In genomic region chr2:65057391-65058052, GRCh38 we compare ENCODE assay signal across 8 cellular contexts. TPM values are rescaled to one million over a fixed set of nuclear protein-coding genes. Genes with fewer than 3 reads are reported as not detected.
DNase-seq lines count a peak whose midpoint lies in the region; ATAC-seq and TF ChIP-seq lines count a peak whose summit lies in the region.

No MANE protein-coding gene starts in this region.

- H3K9me3 ChIP-seq in HUES6 (ENCODE audit: control insufficient read depth, insufficient read depth, low read depth, low read length): no peaks in the 10 kb centered on the region
- H3K9me3 ChIP-seq in mucosa of descending colon: no peaks in the 10 kb centered on the region
- no peaks in the 10 kb centered on the region for H3K9me3 ChIP-seq in tibial nerve

- WGBS in tibial nerve, 2 donors: 47 to 53% methylated on average over 6 of the region's 6 CpGs

- H3K27ac ChIP-seq in HUES6 (ENCODE audit: low read depth, low read length): no peak overlapping the region
- peak overlapping the region; percentile 79 to 90 (median 88) for H3K27ac ChIP-seq in tibial nerve

- H3K36me3 ChIP-seq in HUES6 (ENCODE audit: control insufficient read depth, insufficient read depth, low read length) (no peaks in the 10 kb centered on the region), mucosa of descending colon (ENCODE audit: low read depth) (peaks cover 3% of the 10 kb centered on the region), tibial nerve (no peaks in the 10 kb centered on the region)

- H3K4me1 ChIP-seq in HUES6 (ENCODE audit: control insufficient read depth, insufficient read depth, low read length): peaks cover 13% of the 10 kb centered on the region
- H3K4me1 ChIP-seq in mucosa of descending colon (ENCODE audit: low read depth): peaks cover 31% of the 10 kb centered on the region
- peaks cover 0 to 46% (median 16%) of the 10 kb centered on the region in 4 donors for H3K4me1 ChIP-seq in tibial nerve

- TF ChIP-seq CTCF in mucosa of descending colon (IDR thresholded peaks at IDR 0.05): no peak
- TF ChIP-seq CTCF in tibial nerve (IDR thresholded peaks at IDR 0.05): no peak

- H3K4me3 ChIP-seq in HUES6 (ENCODE audit: low read depth, low read length) (peak overlapping the region; percentile 73), mucosa of descending colon (no peak overlapping the region), tibial nerve (peak overlapping the region; percentile 76 to 91 (median 80))

- intact Hi-C loops in mucosa of descending colon (cut with DNase I, micrococcal nuclease): no loop called here

- peak; percentile 25 for ATAC-seq in mucosa of descending colon

- peaks cover 4% of the 10 kb centered on the region; the same call in 1 of the 2 replicates for H3K27me3 ChIP-seq in HUES6 (ENCODE audit: control insufficient read depth, insufficient read depth, low read length)
- H3K27me3 ChIP-seq in tibial nerve: no peaks in the 10 kb centered on the region

- peak overlapping the region; percentile 76 for H3K9ac ChIP-seq in HUES6 (ENCODE audit: low read length)

- DNase-seq in NCI-H2196 (lab: John Stamatoyannopoulos, UW; ENCODE audit: unreplicated experiment) (peak; percentile 25), NCI-H2196 treated with DMSO at 0.1 percent for 48 hours (lab: John Stamatoyannopoulos, UW; ENCODE audit: unreplicated experiment) (no peak), SW480 (ENCODE audit: low spot score) (peak; percentile 72), cerebellar cortex (ENCODE audit: low spot score) (peak; percentile 25), mucosa of descending colon (peak in 1 of 3 donors; percentile 43), tibial nerve (ENCODE audit: low spot score in 2 of 2) (no peak), T1000 (lab: John Stamatoyannopoulos, UW) (no peak)

- no peak for TF ChIP-seq EP300 in tibial nerve (IDR thresholded peaks at IDR 0.05)

- TF ChIP-seq POLR2A in tibial nerve (IDR thresholded peaks at IDR 0.05): no peak

RNA-seq across cellular contexts. Expression of gene CEP68, which starts 1.3 kb away (rescaled TPM):
- total RNA-seq in mucosa of descending colon (10 to 100 TPM in 2 of 3 donors, 1 to 10 TPM in 1; 8.9 to 30.9 (median 13.2) TPM), tibial nerve (10 to 100 TPM; 21.6 to 40.4 (median 25.2) TPM)

Comparison
In these comparisons a context has a peak if more than half of its experiments do, and no peak if none do; other contexts are left out.
1. DNase-seq: peak in NCI-H2196 (single experiment), SW480 (single experiment) and cerebellar cortex (single experiment); none in NCI-H2196 treated with DMSO at 0.1 percent for 48 hours (single experiment), tibial nerve (0 of 2) and T1000 (single experiment).